24 cellular contexts compared by ENCODE assay signal in genomic region chr13:67620665-67621064, GRCh38.
DNase-seq lines count a peak whose midpoint lies in the region; TF ChIP-seq lines count a peak whose summit lies in the region.
"Had no signal": no experiment of that assay in that cellular context is flagged by ENCODE, and none has a peak within 500 bp of the region (broad histone marks: within the 10 kb centered on the region; RNA-seq: fewer than 3 reads in every experiment).

No MANE protein-coding gene starts in this region.

- no peak overlapping the region for H3K9ac ChIP-seq in adipocyte (ENCODE audit: low read length)

- no peak overlapping the region for H3K27ac Mint-ChIP-seq in MCF 10A (ENCODE audit: low read depth, unreplicated experiment)
- H3K27ac Mint-ChIP-seq: CD4-positive, alpha-beta T cell; dendritic cell treated with granulocyte-macrophage colony-stimulating factor and Interleukin-4, amounts not matched to agents 40 ng/mL and 50 ng/mL, for 4 days; naive B cell had no signal

- H3K4me3 Mint-ChIP-seq in MCF 10A (ENCODE audit: unreplicated experiment), result no peak overlapping the region
- H3K4me3 Mint-ChIP-seq: CD4-positive, alpha-beta T cell; dendritic cell treated with granulocyte-macrophage colony-stimulating factor and Interleukin-4, amounts not matched to agents 40 ng/mL and 50 ng/mL, for 4 days; naive B cell had no signal

- no peak overlapping the region for H3K4me3 ChIP-seq in adipocyte (ENCODE audit: low read length)
- H3K4me3 ChIP-seq in retinal pigment epithelial cell (ENCODE audit: low read length), result peak overlapping the region; percentile 9
- H3K4me3 ChIP-seq: Peyer's patch, uterus had no signal

- DNase-seq in ELR (ENCODE audit: low read depth) (peak; percentile 86), adipocyte (ENCODE audit: low read depth) (peak; percentile 46), fibroblast of peridontal ligament (ENCODE audit: extremely low read depth) (peak; percentile 75), retinal pigment epithelial cell (ENCODE audit: low read depth) (peak; percentile 27), MCF 10A (ENCODE audit: unreplicated experiment) (no peak), hypothalamus (lab: John Stamatoyannopoulos, UW) (no peak), amygdala (lab: John Stamatoyannopoulos, UW) (no peak)
- no peak for DNase-seq in stimulated activated CD4-positive, alpha-beta T cell treated with anti-CD3 and anti-CD28 coated beads, Interleukin-4, amount 100 ng/mL, for 24 hours
- DNase-seq: activated CD4-positive, alpha-beta T cell treated with anti-CD3 and anti-CD28 coated beads for 1 hour; activated gamma-delta T cell treated with Interleukin-2 at 50 U/mL for 16 hours; CD4-positive, alpha-beta T cell; GDM1; head of caudate nucleus; KG1; mesendoderm; naive B cell; occipital lobe; Peyer's patch; SIG-M5; stimulated activated CD4-positive, alpha-beta T cell treated with anti-CD3 and anti-CD28 coated beads, Interleukin-4, amount 100 ng/mL, for 1 hour; stimulated activated naive CD4-positive, alpha-beta T cell; T-helper 1 cell; uterus had no signal

- no peaks in the 10 kb centered on the region for H3K27me3 ChIP-seq in adipocyte (replicated peaks; ENCODE audit: control insufficient read depth, insufficient read depth, low read length)
- H3K27me3 ChIP-seq: Peyer's patch, uterus had no signal

- POLR2A ChIA-PET in MCF 10A (lab: Yijun Ruan, JAX), result no interaction called here

- no peaks in the 10 kb centered on the region for H3K9me3 Mint-ChIP-seq in MCF 10A (ENCODE audit: unreplicated experiment)
- H3K9me3 Mint-ChIP-seq: dendritic cell treated with granulocyte-macrophage colony-stimulating factor and Interleukin-4, amounts not matched to agents 40 ng/mL and 50 ng/mL, for 4 days had no signal

- H3K36me3 ChIP-seq in adipocyte (ENCODE audit: control insufficient read depth, insufficient read depth, low read length, severe bottlenecking), result no peaks in the 10 kb centered on the region
- H3K36me3 ChIP-seq: Peyer's patch, uterus had no signal

- H3K4me1 ChIP-seq in adipocyte (ENCODE audit: control insufficient read depth, insufficient read depth, low read length), result peaks cover 7% of the 10 kb centered on the region
- H3K4me1 ChIP-seq: Peyer's patch, uterus had no signal

- intact Hi-C loops in MCF 10A (cut with micrococcal nuclease), result no loop called here

- H3K9me3 ChIP-seq in adipocyte (ENCODE audit: control insufficient read depth, low read length), result no peaks in the 10 kb centered on the region
- H3K9me3 ChIP-seq: Peyer's patch, uterus had no signal

- no peaks in the 10 kb centered on the region for H3K36me3 Mint-ChIP-seq in MCF 10A (ENCODE audit: insufficient read depth, unreplicated experiment)
- H3K36me3 Mint-ChIP-seq: naive B cell had no signal

- BruUV-seq in MCF 10A (replicated peaks; lab: Mats Ljungman, UMichigan), result no TSS peak

- H3K4me1 Mint-ChIP-seq in MCF 10A (ENCODE audit: insufficient read depth, unreplicated experiment), result peaks cover 23% of the 10 kb centered on the region
- H3K4me1 Mint-ChIP-seq: naive B cell had no signal

- no peak for TF ChIP-seq CTCF in retinal pigment epithelial cell (conservative IDR thresholded peaks at IDR 0.05; ENCODE audit: low read depth, low read length)
- no peak for TF ChIP-seq CTCF in MCF 10A (IDR thresholded peaks at IDR 0.05; ENCODE audit: unreplicated experiment)

- CTCF ChIA-PET in MCF 10A (lab: Yijun Ruan, JAX), result interaction anchor here (0.6 kb wide), 1 partner anchor 203 kb away, joined by 6 read pairs; no protein-coding TSS in a partner anchor

- H3K27me3 Mint-ChIP-seq in MCF 10A (ENCODE audit: insufficient read depth, unreplicated experiment), result no peaks in the 10 kb centered on the region
- H3K27me3 Mint-ChIP-seq: CD4-positive, alpha-beta T cell; dendritic cell treated with granulocyte-macrophage colony-stimulating factor and Interleukin-4, amounts not matched to agents 40 ng/mL and 50 ng/mL, for 4 days; naive B cell had no signal

Comparison
In these comparisons a context has a peak if more than half of its experiments do, and no peak if none do; other contexts are left out.
1. DNase-seq: peak in ELR (single experiment), adipocyte (single experiment), fibroblast of peridontal ligament (single experiment) and retinal pigment epithelial cell (single experiment); none in stimulated activated CD4-positive, alpha-beta T cell treated with anti-CD3 and anti-CD28 coated beads, Interleukin-4, amount 100 ng/mL, for 24 hours (single experiment), MCF 10A (single experiment), hypothalamus (0 of 51) and amygdala (0 of 56).